8 cellular contexts compared by ENCODE assay signal in genomic region chr11:83195176-83195531, GRCh38. TPM values are rescaled to one million over a fixed set of nuclear protein-coding genes. Genes with fewer than 3 reads are reported as not detected.
DNase-seq lines count a peak whose midpoint lies in the region; FAIRE-seq and TF ChIP-seq lines count a peak whose summit lies in the region.

No MANE protein-coding gene starts in this region.

- H3K4me1 Mint-ChIP-seq in CD4-positive, alpha-beta memory T cell = peaks cover 40 to 53% (median 43%) of the 10 kb centered on the region in 4 donors
- H3K4me1 Mint-ChIP-seq in nephron progenitor cell = peaks cover 47% of the 10 kb centered on the region

- peak overlapping the region; percentile 99 to 100 (median 100) for H3K27ac Mint-ChIP-seq in CD4-positive, alpha-beta memory T cell
- H3K27ac Mint-ChIP-seq in nephron progenitor cell = peak overlapping the region; percentile 99

- intact Hi-C loops in CD4-positive, alpha-beta memory T cell (cut with micrococcal nuclease) = no loop called here

- peaks cover 14 to 47% of the 10 kb centered on the region in 2 donors for H3K36me3 Mint-ChIP-seq in CD4-positive, alpha-beta memory T cell
- peaks cover 19% of the 10 kb centered on the region for H3K36me3 Mint-ChIP-seq in nephron progenitor cell (ENCODE audit: low read depth)

- H3K36me3 ChIP-seq in CD4-positive, alpha-beta memory T cell (ENCODE audit: insufficient read depth, low read length) = peaks cover 8% of the 10 kb centered on the region

- peak in 2 of 5 donors; percentile 3 to 11 for DNase-seq in CD4-positive, alpha-beta memory T cell
- DNase-seq in Kasumi-1 (lab: John Stamatoyannopoulos, UW) (peak; percentile 44 to 54), choroid plexus epithelial cell (ENCODE audit: low read depth) (peak; percentile 13), nephron progenitor cell (no peak), H54 (ENCODE audit: insufficient read length, low spot score) (no peak), cerebellum (ENCODE audit: low spot score) (no peak), NCI-H2196 treated with DMSO at 0.1 percent for 48 hours (lab: John Stamatoyannopoulos, UW; ENCODE audit: unreplicated experiment) (no peak)
- DNase-seq in NK-92 treated with Interleukin-12 subunit alpha and Interleukin-12 subunit beta, amount 100 ng/mL, for 24 hours (lab: John Stamatoyannopoulos, UW) = no peak

- peaks cover 39% of the 10 kb centered on the region for H3K4me1 ChIP-seq in CD4-positive, alpha-beta memory T cell (ENCODE audit: insufficient read depth, low read length)

- POLR2A ChIA-PET in CD4-positive, alpha-beta memory T cell (lab: Charles Lee; ENCODE audit: partially characterized antibody) = interaction anchor here (0.7 to 3.2 kb wide), 6 partner anchors 31 to 295 kb away, joined by 3 to 95 read pairs (median 14); partner anchors contain the start of genes CCDC90B, DDIAS, PCF11 and PRCP

- peak overlapping the region in 1 of 2 donors; percentile 99 for H3K4me3 ChIP-seq in CD4-positive, alpha-beta memory T cell (ENCODE audit: low read length in 2 of 2)
- H3K4me3 ChIP-seq in choroid plexus epithelial cell (ENCODE audit: low read depth, low read length) = peak overlapping the region; percentile 69

- H3K27me3 Mint-ChIP-seq in CD4-positive, alpha-beta memory T cell = no peaks in the 10 kb centered on the region
- peaks cover 5% of the 10 kb centered on the region for H3K27me3 Mint-ChIP-seq in nephron progenitor cell (ENCODE audit: low read depth, poor library complexity)

- no peak for TF ChIP-seq POLR2A in H54 (IDR thresholded peaks at IDR 0.05; ENCODE audit: low read depth, low read length)

- no peak for FAIRE-seq in H54 (lab: Jason Lieb, UNC)

- no peak for TF ChIP-seq CTCF in choroid plexus epithelial cell (conservative IDR thresholded peaks at IDR 0.05; ENCODE audit: low read depth, low read length)
- no peak for TF ChIP-seq CTCF in nephron progenitor cell (IDR thresholded peaks at IDR 0.05)

- H3K27ac ChIP-seq in CD4-positive, alpha-beta memory T cell (ENCODE audit: low read depth, low read length) = peak overlapping the region; percentile 99

- CTCF ChIA-PET in CD4-positive, alpha-beta memory T cell (lab: Charles Lee; ENCODE audit: partially characterized antibody) = interaction anchor here (1.0 to 1.6 kb wide), 3 partner anchors 55 to 293 kb away, joined by 3 to 5 read pairs (median 3); partner anchors contain the start of gene DDIAS

- H3K9me3 Mint-ChIP-seq in CD4-positive, alpha-beta memory T cell = peaks cover 0 to 4% (median 0%) of the 10 kb centered on the region in 8 donors
- no peaks in the 10 kb centered on the region for H3K9me3 Mint-ChIP-seq in nephron progenitor cell

- H3K27me3 ChIP-seq in CD4-positive, alpha-beta memory T cell (ENCODE audit: insufficient read depth, low read length) = no peaks in the 10 kb centered on the region

- H3K9me3 ChIP-seq in CD4-positive, alpha-beta memory T cell (ENCODE audit: control insufficient read depth in 1 of 2, low read length in 2 of 2) = no peaks in the 10 kb centered on the region

- peak overlapping the region; percentile 98 to 100 (median 99) for H3K4me3 Mint-ChIP-seq in CD4-positive, alpha-beta memory T cell
- H3K4me3 Mint-ChIP-seq in nephron progenitor cell = peak overlapping the region; percentile 97

RNA-seq across cellular contexts. Expression of gene ANKRD42, which starts 1.6 kb away (rescaled TPM):
- total RNA-seq in CD4-positive, alpha-beta memory T cell = 10 to 100 TPM in 1 of 2 experiments, 1 to 10 TPM in 1; 8.9 to 12.4 TPM
- polyA plus RNA-seq in CD4-positive, alpha-beta memory T cell = 1 to 10 TPM; 3.9 to 4.4 TPM
- total RNA-seq in cerebellum = 9.3 TPM

RNA-seq across cellular contexts. Expression of gene PCF11, which starts 38.2 kb away (rescaled TPM):
- total RNA-seq in CD4-positive, alpha-beta memory T cell = 100 to 1,000 TPM; 161 to 165 TPM
- polyA plus RNA-seq in CD4-positive, alpha-beta memory T cell = 10 to 100 TPM; 11.6 to 41.9 TPM
- total RNA-seq in cerebellum = 75.7 TPM

Comparison
In these comparisons a context has a peak if more than half of its experiments do, and no peak if none do; other contexts are left out.
1. DNase-seq: peak in Kasumi-1 (2 of 2) and choroid plexus epithelial cell (single experiment); none in nephron progenitor cell (single experiment), H54 (single experiment), NK-92 treated with Interleukin-12 subunit alpha and Interleukin-12 subunit beta, amount 100 ng/mL, for 24 hours (single experiment), cerebellum (single experiment) and NCI-H2196 treated with DMSO at 0.1 percent for 48 hours (single experiment).